ENCODE assay signal across 8 cellular contexts in genomic region chr6:111086685-111087084, GRCh38. TPM values are rescaled to one million over a fixed set of nuclear protein-coding genes. Genes with fewer than 3 reads are reported as not detected.
DNase-seq lines count a peak whose midpoint lies in the region; ATAC-seq and TF ChIP-seq lines count a peak whose summit lies in the region.

No MANE protein-coding gene starts in this region.

- H3K4me3 ChIP-seq in astrocyte of the spinal cord (ENCODE audit: low read depth, low read length) (peak overlapping the region; percentile 42), mesodermal cell (ENCODE audit: extremely low read depth, insufficient read depth, low read length, poor library complexity, severe bottlenecking) (peak overlapping the region; percentile 44), urinary bladder (ENCODE audit: low read depth, low read length) (peak overlapping the region; percentile 64)

- peaks cover 39% of the 10 kb centered on the region for H3K4me1 Mint-ChIP-seq in activated naive CD4-positive, alpha-beta T cell treated with anti-CD3 and anti-CD28 coated beads, Interleukin-2, amount 50 U/mL, for 24 hours

- peak overlapping the region; percentile 86 for H3K4me3 Mint-ChIP-seq in activated naive CD4-positive, alpha-beta T cell treated with anti-CD3 and anti-CD28 coated beads, Interleukin-2, amount 50 U/mL, for 24 hours

- H3K36me3 ChIP-seq in mesodermal cell (ENCODE audit: control insufficient read depth, insufficient read depth, low read length) (no peaks in the 10 kb centered on the region), urinary bladder (ENCODE audit: insufficient read depth) (no peaks in the 10 kb centered on the region)

- H3K4me1 ChIP-seq in mesodermal cell (ENCODE audit: control insufficient read depth, insufficient read depth, low read length, poor library complexity, severe bottlenecking) (no peaks in the 10 kb centered on the region), urinary bladder (ENCODE audit: insufficient read depth) (no peaks in the 10 kb centered on the region)

- DNase-seq in activated naive CD4-positive, alpha-beta T cell treated with Interleukin-2 at 50 U/mL for 16 hours, result no peak
- DNase-seq in astrocyte of the spinal cord (ENCODE audit: low read depth, low spot score) (peak; percentile 12), NCI-H2196 (lab: John Stamatoyannopoulos, UW; ENCODE audit: unreplicated experiment) (no peak), NCI-H510A treated with DMSO at 0.1 percent for 48 hours (lab: John Stamatoyannopoulos, UW) (no peak)

- no peak for ATAC-seq in GM21367 (IDR thresholded peaks at IDR 0.05; ENCODE audit: unreplicated experiment)

- 24 to 40% methylated on average over 2 to 3 of the region's 5 CpGs for WGBS in mesodermal cell (ENCODE audit: insufficient coverage in 2 of 2), 2 experiments
- 22% methylated on average over 5 of the region's 5 CpGs for WGBS in urinary bladder

- H3K27ac Mint-ChIP-seq in activated naive CD4-positive, alpha-beta T cell treated with anti-CD3 and anti-CD28 coated beads, Interleukin-2, amount 50 U/mL, for 24 hours, result peak overlapping the region; percentile 76

- no peak for TF ChIP-seq CTCF in astrocyte of the spinal cord (IDR thresholded peaks at IDR 0.05; ENCODE audit: low read depth, low read length)

- H3K9me3 Mint-ChIP-seq in activated naive CD4-positive, alpha-beta T cell treated with anti-CD3 and anti-CD28 coated beads, Interleukin-2, amount 50 U/mL, for 24 hours, result no peaks in the 10 kb centered on the region

- in situ Hi-C loops in astrocyte of the spinal cord (cut with HindIII; ENCODE audit: low sequenced_read_pairs), result no loop called here

- no peaks in the 10 kb centered on the region for H3K9me3 ChIP-seq in mesodermal cell (ENCODE audit: control insufficient read depth, low read length)

- H3K27me3 Mint-ChIP-seq in activated naive CD4-positive, alpha-beta T cell treated with anti-CD3 and anti-CD28 coated beads, Interleukin-2, amount 50 U/mL, for 24 hours, result no peaks in the 10 kb centered on the region

- no peak overlapping the region for H3K27ac ChIP-seq in mesodermal cell (ENCODE audit: low read depth, low read length, severe bottlenecking)
- no peak overlapping the region for H3K27ac ChIP-seq in urinary bladder (ENCODE audit: low read depth)

- no peaks in the 10 kb centered on the region for H3K36me3 Mint-ChIP-seq in activated naive CD4-positive, alpha-beta T cell treated with anti-CD3 and anti-CD28 coated beads, Interleukin-2, amount 50 U/mL, for 24 hours

RNA-seq across cellular contexts. Expression of gene SLC16A10, which starts 0.6 kb away (rescaled TPM):
- polyA plus RNA-seq in mesodermal cell (2013, experiment 1 of 2), result 0.92 TPM
- polyA plus RNA-seq in mesodermal cell (2013, experiment 2 of 2), result 0.61 TPM
- total RNA-seq in urinary bladder, result 5.4 TPM
- polyA plus RNA-seq in urinary bladder, result 0.49 TPM
